ENCODE assay signal across 1 cellular context in genomic region chrX:86039625-86040568, GRCh38.
TF ChIP-seq lines count a peak whose summit lies in the region.

No MANE protein-coding gene starts in this region.

TF ChIP-seq in HepG2, 621 proteins besides CTCF, POLR2A, EP300 and RAD21 (continues in another document):
- TF ChIP-seq TRAFD1 (CRISPR knock-in tag; IDR thresholded peaks at IDR 0.05; ENCODE audit: borderline replicate concordance) (no peak), ZNF317 (CRISPR knock-in tag; IDR thresholded peaks at IDR 0.05) (peak; percentile 93), FLYWCH1 (CRISPR knock-in tag; IDR thresholded peaks at IDR 0.05) (no peak), HOMEZ (CRISPR knock-in tag; IDR thresholded peaks at IDR 0.05; ENCODE audit: low read depth) (peak; percentile 77), KMT2B (CRISPR knock-in tag; IDR thresholded peaks at IDR 0.05) (no peak), HNF4G (IDR thresholded peaks at IDR 0.05; ENCODE audit: borderline replicate concordance, low read depth, low read length) (peak; percentile 40; the same call in 1 of the 2 replicates), HNF4G (CRISPR knock-in tag; IDR thresholded peaks at IDR 0.05; ENCODE audit: borderline replicate concordance, low read depth) (no peak), BCL3 (CRISPR knock-in tag; IDR thresholded peaks at IDR 0.05) (no peak), MEIS1 (CRISPR knock-in tag; IDR thresholded peaks at IDR 0.05; ENCODE audit: borderline replicate concordance) (0 out of 2 replicates have a peak, but pooled peaks have one; percentile 29), ZNF569 (CRISPR knock-in tag; IDR thresholded peaks at IDR 0.05; ENCODE audit: borderline replicate concordance) (no peak), ETV6 (CRISPR knock-in tag; conservative IDR thresholded peaks at IDR 0.05) (no peak), SALL1 (CRISPR knock-in tag; IDR thresholded peaks at IDR 0.05) (peak; percentile 14; the same call in 1 of the 2 replicates), ZNF615 (CRISPR knock-in tag; IDR thresholded peaks at IDR 0.05; ENCODE audit: borderline replicate concordance) (no peak), RELA (CRISPR knock-in tag; IDR thresholded peaks at IDR 0.05) (no peak), NR2F6 (IDR thresholded peaks at IDR 0.05) (peak; percentile 68; the same call in 1 of the 2 replicates), NR2F6 (CRISPR knock-in tag; IDR thresholded peaks at IDR 0.05) (peak; percentile 66), CBX5 (CRISPR knock-in tag; IDR thresholded peaks at IDR 0.05; ENCODE audit: borderline replicate concordance) (peak; percentile 10; the same call in 1 of the 2 replicates), ZBTB7B (CRISPR knock-in tag; IDR thresholded peaks at IDR 0.05) (no peak; the same call in 1 of the 2 replicates), BHLHE40 (IDR thresholded peaks at IDR 0.05; ENCODE audit: low read length) (peak; percentile 27; the same call in 1 of the 2 replicates), ADNP (CRISPR knock-in tag; IDR thresholded peaks at IDR 0.05) (no peak), NKX3-1 (CRISPR knock-in tag; IDR thresholded peaks at IDR 0.05) (no peak), ZFP91 (CRISPR knock-in tag; IDR thresholded peaks at IDR 0.05; ENCODE audit: borderline replicate concordance) (peak; percentile 21; the same call in 1 of the 2 replicates), ZNF687 (CRISPR knock-in tag; IDR thresholded peaks at IDR 0.05) (peak; percentile 48; the same call in 1 of the 2 replicates), ASH2L (IDR thresholded peaks at IDR 0.05; ENCODE audit: insufficient read length, low read depth, low read length) (peak; percentile 26), NR2C2 (CRISPR knock-in tag; IDR thresholded peaks at IDR 0.05; ENCODE audit: borderline replicate concordance) (peak; percentile 66), ZNF264 (CRISPR knock-in tag; IDR thresholded peaks at IDR 0.05) (no peak), ZNF263 (CRISPR knock-in tag; IDR thresholded peaks at IDR 0.05) (peak; percentile 94), ZNF646 (CRISPR knock-in tag; IDR thresholded peaks at IDR 0.05) (peak; percentile 63; the same call in 1 of the 2 replicates), BCLAF1 (IDR thresholded peaks at IDR 0.05) (no peak), ZBTB43 (CRISPR knock-in tag; conservative IDR thresholded peaks at IDR 0.05) (no peak), GRHL1 (CRISPR knock-in tag; conservative IDR thresholded peaks at IDR 0.05) (no peak)
